ENCODE assay signal across 8 cellular contexts in genomic region chr12:95918194-95918993, GRCh38. TPM values are rescaled to one million over a fixed set of nuclear protein-coding genes. Genes with fewer than 3 reads are reported as not detected.
DNase-seq lines count a peak whose midpoint lies in the region; ATAC-seq and TF ChIP-seq lines count a peak whose summit lies in the region.

No MANE protein-coding gene starts in this region.

- peak; percentile 9 to 39 for DNase-seq in PC-9
- DNase-seq in activated gamma-delta T cell treated with anti-CD3 and anti-CD28 coated beads, Interleukin-2, amount 50 U/mL, for 16 hours (ENCODE audit: low read depth): peak; percentile 4
- peak; percentile 65 to 67 for DNase-seq in cardiac muscle cell (ENCODE audit: low read depth in 1 of 2, low spot score in 1 of 2)
- DNase-seq in retinal pigment epithelial cell (ENCODE audit: low read depth): no peak
- DNase-seq in middle frontal gyrus (ENCODE audit: extremely low spot score, low spot score): no peak

- H3K4me2 ChIP-seq in DOHH2 (ENCODE audit: low read length): no peak overlapping the region
- no peak overlapping the region for H3K4me2 ChIP-seq in KMS-11
- no peak overlapping the region for H3K4me2 ChIP-seq in PC-9

- no peak overlapping the region for H3K9ac ChIP-seq in KMS-11

- H3K9me3 ChIP-seq in DOHH2 (ENCODE audit: control insufficient read depth, insufficient read depth, low read length) (0 out of 2 replicates have a peak, but pooled peaks cover 3% of the 10 kb centered on the region), PC-9 (ENCODE audit: insufficient read depth, low read depth) (no peaks in the 10 kb centered on the region), cardiac muscle cell (ENCODE audit: low read depth) (no peaks in the 10 kb centered on the region)

- peak overlapping the region; percentile 23; the same call in 1 of the 2 replicates for H2AFZ ChIP-seq in KMS-11 (ENCODE audit: low read depth)
- 0 out of 2 replicates have a peak overlapping the region, but pooled peaks have one; percentile 23 for H2AFZ ChIP-seq in PC-9

- H3K36me3 ChIP-seq in DOHH2 (ENCODE audit: control insufficient read depth, low read length): no peaks in the 10 kb centered on the region
- H3K36me3 ChIP-seq in KMS-11 (ENCODE audit: insufficient read depth): no peaks in the 10 kb centered on the region
- H3K36me3 ChIP-seq in PC-9 (ENCODE audit: low read depth): no peaks in the 10 kb centered on the region
- no peaks in the 10 kb centered on the region for H3K36me3 ChIP-seq in cardiac muscle cell

- H3K27me3 ChIP-seq in DOHH2 (ENCODE audit: control insufficient read depth, low read length) (peaks cover 16% of the 10 kb centered on the region; the same call in 1 of the 2 replicates), KMS-11 (ENCODE audit: insufficient read depth, low read depth) (no peaks in the 10 kb centered on the region), PC-9 (ENCODE audit: insufficient read depth, low read depth) (no peaks in the 10 kb centered on the region), cardiac muscle cell (peaks cover 6% of the 10 kb centered on the region)

- intact Hi-C loops in PC-9 (cut with micrococcal nuclease; ENCODE audit: unreplicated experiment): no loop called here

- H3K9me2 ChIP-seq in DOHH2 (replicated peaks; ENCODE audit: control insufficient read depth, low read length) (no peaks in the 10 kb centered on the region), PC-9 (ENCODE audit: insufficient read depth) (no peaks in the 10 kb centered on the region)

- peak; percentile 69 for ATAC-seq in GM21447 (IDR thresholded peaks at IDR 0.05; ENCODE audit: unreplicated experiment)

- H3K4me1 ChIP-seq in DOHH2 (ENCODE audit: control insufficient read depth, low read length): peaks cover 5% of the 10 kb centered on the region; the same call in 1 of the 2 replicates
- H3K4me1 ChIP-seq in KMS-11 (ENCODE audit: low read depth, poor library complexity, severe bottlenecking): no peaks in the 10 kb centered on the region
- no peaks in the 10 kb centered on the region for H3K4me1 ChIP-seq in PC-9 (replicated peaks; ENCODE audit: insufficient read depth)
- H3K4me1 ChIP-seq in cardiac muscle cell (ENCODE audit: low read depth): no peaks in the 10 kb centered on the region

- BruUV-seq in PC-9 (replicated peaks; lab: Mats Ljungman, UMichigan): no TSS peak

- TF ChIP-seq CTCF in DOHH2 (IDR thresholded peaks at IDR 0.05; ENCODE audit: low read depth, low read length, poor library complexity, severe bottlenecking) (peak; percentile 91), KMS-11 (conservative IDR thresholded peaks at IDR 0.05; ENCODE audit: low read depth, low read length) (peak; percentile 83), PC-9 (conservative IDR thresholded peaks at IDR 0.05) (peak; percentile 86), cardiac muscle cell (IDR thresholded peaks at IDR 0.05; ENCODE audit: low read depth, low read length) (peak; percentile 94), retinal pigment epithelial cell (conservative IDR thresholded peaks at IDR 0.05; ENCODE audit: low read depth, low read length) (peak; percentile 94)

- POLR2A ChIA-PET in PC-9 (lab: Charles Lee; ENCODE audit: unreplicated experiment): interaction anchor here (0.6 to 0.7 kb wide), 2 partner anchors 33 to 154 kb away, joined by 4 to 7 read pairs; no protein-coding TSS in a partner anchor

- H4K20me1 ChIP-seq in DOHH2 (ENCODE audit: control insufficient read depth, insufficient read depth, low read depth, low read length) (no peaks in the 10 kb centered on the region), KMS-11 (ENCODE audit: insufficient read depth) (no peaks in the 10 kb centered on the region), PC-9 (ENCODE audit: insufficient read depth) (no peaks in the 10 kb centered on the region)

- H3K27ac ChIP-seq in DOHH2 (ENCODE audit: low read depth, low read length): no peak overlapping the region
- H3K27ac ChIP-seq in KMS-11: no peak overlapping the region
- H3K27ac ChIP-seq in PC-9: no peak overlapping the region
- no peak overlapping the region for H3K27ac ChIP-seq in cardiac muscle cell

- H3K4me3 ChIP-seq in DOHH2 (ENCODE audit: low read length): no peak overlapping the region
- H3K4me3 ChIP-seq in KMS-11 (IDR thresholded peaks at IDR 0.05; ENCODE audit: insufficient read depth, low read depth, low read length): no peak overlapping the region
- no peak overlapping the region for H3K4me3 ChIP-seq in PC-9
- H3K4me3 ChIP-seq in cardiac muscle cell: no peak overlapping the region
- H3K4me3 ChIP-seq in retinal pigment epithelial cell (ENCODE audit: low read length): no peak overlapping the region

- H3K79me2 ChIP-seq in DOHH2 (ENCODE audit: control insufficient read depth, low read length) (no peaks in the 10 kb centered on the region), KMS-11 (ENCODE audit: insufficient read depth, low read depth) (no peaks in the 10 kb centered on the region), PC-9 (ENCODE audit: low read depth) (no peaks in the 10 kb centered on the region)

- CTCF ChIA-PET in PC-9 (lab: Charles Lee): interaction anchor here (0.5 to 1.7 kb wide), 3 partner anchors 80 to 297 kb away, joined by 4 to 11 read pairs (median 5); no protein-coding TSS in a partner anchor

- no peaks in the 10 kb centered on the region for H3F3A ChIP-seq in DOHH2 (ENCODE audit: control insufficient read depth, insufficient read depth)
- no peaks in the 10 kb centered on the region for H3F3A ChIP-seq in PC-9 (ENCODE audit: insufficient read depth, low read depth)

RNA-seq across cellular contexts. Expression of gene CCDC38, which starts 24.0 kb away (rescaled TPM):
- total RNA-seq in PC-9 (2021): 0.25 and 0.35 TPM in 2 replicates
- total RNA-seq in cardiac muscle cell: not detected in 2 replicates
- not detected in 2 replicates for polyA plus RNA-seq in cardiac muscle cell

RNA-seq across cellular contexts. Expression of gene AMDHD1, which starts 24.7 kb away (rescaled TPM):
- total RNA-seq in PC-9 (2021): 2.9 TPM in 2 replicates
- total RNA-seq in cardiac muscle cell: 0.15 and 0.25 TPM in 2 replicates
- polyA plus RNA-seq in cardiac muscle cell: 0.06 TPM in 1 of 2 replicates, not detected in the other

RNA-seq across cellular contexts. Expression of gene SNRPF, which starts 59.6 kb away (rescaled TPM):
- total RNA-seq in PC-9 (2021): 31.1 and 50.3 TPM in 2 replicates
- total RNA-seq in cardiac muscle cell: 20.9 and 22.7 TPM in 2 replicates
- 64.0 and 76.2 TPM in 2 replicates for polyA plus RNA-seq in cardiac muscle cell

Comparison
In these comparisons a context has a peak if more than half of its experiments do, and no peak if none do; other contexts are left out.
1. DNase-seq: peak in PC-9 (2 of 2), activated gamma-delta T cell treated with anti-CD3 and anti-CD28 coated beads, Interleukin-2, amount 50 U/mL, for 16 hours (single experiment) and cardiac muscle cell (2 of 2); none in retinal pigment epithelial cell (single experiment) and middle frontal gyrus (single experiment).
2. Peak in every context shown above with its lines, with median percentiles within 50 percentile points of each other: CTCF ChIP-seq.